In the genomic region with DNA sequence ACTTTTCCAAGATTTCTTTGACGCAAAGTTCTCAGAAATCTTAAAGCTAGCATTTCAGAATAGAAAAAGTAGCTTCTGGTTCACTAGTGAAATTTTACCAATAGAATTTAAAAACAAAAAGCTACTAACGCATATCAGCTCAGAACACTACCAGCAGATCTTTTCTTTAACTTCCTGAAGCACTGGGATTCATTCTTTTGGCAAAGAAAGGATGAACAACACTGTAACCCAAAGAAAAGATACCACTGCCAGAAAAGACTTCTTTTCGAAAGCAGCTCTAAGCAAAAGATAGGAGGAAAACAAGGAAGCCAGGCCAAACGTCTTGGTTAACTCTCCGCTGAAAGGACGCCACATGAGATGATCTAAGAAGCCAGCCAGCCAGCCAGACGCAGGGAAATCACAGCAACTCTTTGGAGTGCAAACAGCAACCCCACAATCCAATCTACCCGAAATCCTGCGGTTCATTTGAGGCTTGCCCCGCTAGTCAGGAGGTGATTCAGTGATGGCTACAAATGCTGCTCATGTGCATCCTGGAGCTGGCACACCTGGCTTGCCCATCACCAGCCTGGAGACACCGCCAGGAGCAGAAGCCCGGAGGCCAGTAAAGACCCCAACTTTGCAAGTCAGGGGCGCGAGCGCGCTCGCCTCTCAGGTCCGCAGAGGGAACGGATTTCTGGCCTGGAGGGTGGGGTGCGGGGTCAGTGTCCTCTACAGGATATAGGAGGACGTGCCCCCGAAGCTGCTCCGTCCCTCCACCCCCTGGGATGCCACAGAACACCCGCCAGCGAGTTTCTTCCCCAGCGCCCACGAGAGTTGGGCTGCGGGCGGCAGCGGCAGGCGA, we compare ENCODE assay signal across 8 cellular contexts. TPM values are rescaled to one million over a fixed set of nuclear protein-coding genes. Genes with fewer than 3 reads are reported as not detected.
DNase-seq lines count a peak whose midpoint lies in the region; TF ChIP-seq lines count a peak whose summit lies in the region.

No MANE protein-coding gene starts in this region.

- peaks cover 20% of the 10 kb centered on the region for H3K4me1 ChIP-seq in neuron (ENCODE audit: insufficient read depth, low read length)

- H3K4me1 Mint-ChIP-seq in activated naive CD4-positive, alpha-beta T cell treated with anti-CD3 and anti-CD28 coated beads, Interleukin-2, amount 10 ng/mL, durations not matched to agents 7 days and 5 days, result no peaks in the 10 kb centered on the region

- no peaks in the 10 kb centered on the region for H3K27me3 Mint-ChIP-seq in activated naive CD4-positive, alpha-beta T cell treated with anti-CD3 and anti-CD28 coated beads, Interleukin-2, amount 10 ng/mL, durations not matched to agents 7 days and 5 days

- DNase-seq in AML-193 (lab: John Stamatoyannopoulos, UW) (peak; percentile 54 to 72), GM20000 (ENCODE audit: low spot score) (peak; percentile 64), NCI-H446 treated with DMSO at 0.1 percent for 48 hours (lab: John Stamatoyannopoulos, UW) (peak; percentile 42), glomerular endothelial cell (ENCODE audit: extremely low read depth, low read depth, low spot score) (peak; percentile 63), cortex of kidney (lab: John Stamatoyannopoulos, UW) (no peak), HuH-7 (ENCODE audit: low spot score) (no peak)
- DNase-seq in activated naive CD4-positive, alpha-beta T cell treated with anti-CD3 and anti-CD28 coated beads, Interleukin-2, amount 10 ng/mL, durations not matched to agents 7 days and 5 days, result peak; percentile 30

- peak overlapping the region; percentile 46 for H3K4me3 ChIP-seq in neuron (ENCODE audit: low read length)

- peak overlapping the region; percentile 24 for H2AFZ ChIP-seq in neuron (ENCODE audit: low read depth, low read length)

- H3K36me3 Mint-ChIP-seq in activated naive CD4-positive, alpha-beta T cell treated with anti-CD3 and anti-CD28 coated beads, Interleukin-2, amount 10 ng/mL, durations not matched to agents 7 days and 5 days, result no peaks in the 10 kb centered on the region

- no peaks in the 10 kb centered on the region for H3K27me3 ChIP-seq in neuron (ENCODE audit: insufficient read depth, low read length)

- H3K9me3 Mint-ChIP-seq in activated naive CD4-positive, alpha-beta T cell treated with anti-CD3 and anti-CD28 coated beads, Interleukin-2, amount 10 ng/mL, durations not matched to agents 7 days and 5 days, result no peaks in the 10 kb centered on the region

- H3K36me3 ChIP-seq in neuron (ENCODE audit: insufficient read depth, low read length), result peaks cover 10% of the 10 kb centered on the region

- no peaks in the 10 kb centered on the region for H3K9me3 ChIP-seq in neuron (ENCODE audit: low read length)

- TF ChIP-seq CTCF in GM20000 (IDR thresholded peaks at IDR 0.05; ENCODE audit: extremely low read depth, missing control alignments), result no peak

- H3K4me3 Mint-ChIP-seq in activated naive CD4-positive, alpha-beta T cell treated with anti-CD3 and anti-CD28 coated beads, Interleukin-2, amount 10 ng/mL, durations not matched to agents 7 days and 5 days, result no peak overlapping the region

- no peak overlapping the region for H3K27ac Mint-ChIP-seq in activated naive CD4-positive, alpha-beta T cell treated with anti-CD3 and anti-CD28 coated beads, Interleukin-2, amount 10 ng/mL, durations not matched to agents 7 days and 5 days

- CTCF ChIA-PET in activated naive CD4-positive, alpha-beta T cell treated with anti-CD3 and anti-CD28 coated beads, Interleukin-2, amount 10 ng/mL, durations not matched to agents 7 days and 5 days (lab: Charles Lee), result interaction anchor here (0.8 to 1.7 kb wide), 4 partner anchors 9 to 96 kb away, joined by 3 to 13 read pairs (median 4); no protein-coding TSS in a partner anchor

RNA-seq across cellular contexts. Expression of a gene that starts 0.8 kb away (rescaled TPM):
- total RNA-seq in glomerular endothelial cell, result 20.3 and 24.0 TPM in 2 replicates

RNA-seq across cellular contexts. Expression of a gene that starts 54.2 kb away (rescaled TPM):
- total RNA-seq in glomerular endothelial cell, result under 0.01 TPM in 2 replicates

Comparison
In these comparisons a context has a peak if more than half of its experiments do, and no peak if none do; other contexts are left out.
1. DNase-seq: peak in AML-193 (2 of 2), GM20000 (single experiment), NCI-H446 treated with DMSO at 0.1 percent for 48 hours (single experiment), activated naive CD4-positive, alpha-beta T cell treated with anti-CD3 and anti-CD28 coated beads, Interleukin-2, amount 10 ng/mL, durations not matched to agents 7 days and 5 days (single experiment) and glomerular endothelial cell (single experiment); none in cortex of kidney (single experiment) and HuH-7 (single experiment).